ENCODE assay signal across 10 cellular contexts in the genomic region with DNA sequence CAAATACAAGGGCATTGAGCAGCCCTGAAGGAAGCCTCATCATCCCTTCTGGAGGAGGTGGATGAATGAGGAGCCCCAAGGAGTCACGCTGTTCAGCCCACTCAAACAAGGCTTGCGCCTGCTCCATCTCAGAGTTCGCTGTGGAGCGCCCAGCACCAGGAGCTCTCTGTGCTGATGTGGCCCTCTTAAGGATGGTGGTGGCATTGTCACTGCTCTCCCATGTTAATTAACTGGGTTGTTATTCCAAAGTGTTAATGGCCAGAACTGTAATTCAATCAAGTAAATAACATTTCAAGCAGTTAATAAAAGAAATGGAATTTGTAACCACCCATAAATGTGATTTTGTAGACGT.
A peak's percentile ranks its signal among the peaks of the same experiment; 100 is the strongest.
DNase-seq lines count a peak whose midpoint lies in the region; ATAC-seq and TF ChIP-seq lines count a peak whose summit lies in the region.
"Had no signal": no experiment of that assay in that cellular context is flagged by ENCODE, and none has a peak within 500 bp of the region (broad histone marks: within the 10 kb centered on the region; RNA-seq: fewer than 3 reads in every experiment).

No MANE protein-coding gene starts in this region.

- ATAC-seq in heart left ventricle (peak in 3 of 4 donors; percentile 68 to 78 (median 74)), GM21447 (IDR thresholded peaks at IDR 0.05; ENCODE audit: unreplicated experiment) (no peak), HG03469 (IDR thresholded peaks at IDR 0.05; ENCODE audit: unreplicated experiment) (no peak), gastroesophageal sphincter (no peak)
- ATAC-seq: activated T-cell treated with anti-CD3 and anti-CD28 coated beads, Interleukin-2, amount 50 U/mL, for 72 hours had no signal

- H3K27ac ChIP-seq in heart left ventricle: no peak overlapping the region
- no peak overlapping the region for H3K27ac ChIP-seq in smooth muscle cell (ENCODE audit: low read depth)
- H3K27ac ChIP-seq in gastroesophageal sphincter: no peak overlapping the region
- H3K27ac ChIP-seq: neutrophil had no signal

- H2AFZ ChIP-seq in smooth muscle cell (ENCODE audit: low read depth): no peak overlapping the region

- H3K4me3 ChIP-seq in heart left ventricle (no peak overlapping the region), smooth muscle cell (no peak overlapping the region), gastroesophageal sphincter (no peak overlapping the region)

- H3K9ac ChIP-seq in smooth muscle cell (ENCODE audit: low read depth): no peak overlapping the region

- 34 to 48% (median 43%) methylated on average over 5 of the region's 5 CpGs for WGBS in heart left ventricle, 4 donors
- WGBS in smooth muscle cell (ENCODE audit: low lambda C conversion rate): 38% methylated on average over 5 of the region's 5 CpGs
- WGBS in gastroesophageal sphincter (ENCODE audit: low coverage in 1 of 2), 2 donors: 40 to 66% methylated on average over 1 to 2 of the region's 5 CpGs

- no peak overlapping the region for H3K4me2 ChIP-seq in smooth muscle cell

- H3K27me3 ChIP-seq in heart left ventricle: peaks cover 0 to 2% (median 0%) of the 10 kb centered on the region in 9 donors
- H3K27me3 ChIP-seq in smooth muscle cell (ENCODE audit: low read depth): peaks cover 9% of the 10 kb centered on the region
- H3K27me3 ChIP-seq in gastroesophageal sphincter: no peaks in the 10 kb centered on the region
- H3K27me3 ChIP-seq: neutrophil had no signal

- TF ChIP-seq CTCF in heart left ventricle (IDR thresholded peaks at IDR 0.05) (peak in 11 of 12 donors; percentile 9 to 46 (median 28)), smooth muscle cell (IDR thresholded peaks at IDR 0.05; ENCODE audit: borderline replicate concordance, insufficient read depth, poor library complexity, severe bottlenecking) (peak; percentile 38), gastroesophageal sphincter (IDR thresholded peaks at IDR 0.05) (peak in 1 of 4 experiments; percentile 9)

- no peaks in the 10 kb centered on the region for H4K20me1 ChIP-seq in smooth muscle cell (ENCODE audit: low read depth)

- no peak for TF ChIP-seq EP300 in gastroesophageal sphincter (IDR thresholded peaks at IDR 0.05)

- H3K36me3 ChIP-seq in heart left ventricle (no peaks in the 10 kb centered on the region), smooth muscle cell (ENCODE audit: low read depth) (no peaks in the 10 kb centered on the region), gastroesophageal sphincter (no peaks in the 10 kb centered on the region)
- H3K36me3 ChIP-seq: neutrophil had no signal

- H3F3A ChIP-seq in smooth muscle cell (ENCODE audit: low read depth): no peaks in the 10 kb centered on the region

- H3K79me2 ChIP-seq in smooth muscle cell (ENCODE audit: low read depth): no peaks in the 10 kb centered on the region

- DNase-seq in NCI-H510A treated with DMSO at 0.1 percent for 48 hours (lab: John Stamatoyannopoulos, UW): peak; percentile 51
- no peak for DNase-seq in NCI-H510A (lab: John Stamatoyannopoulos, UW)
- DNase-seq in RKO (ENCODE audit: low spot score): peak; percentile 23
- DNase-seq in heart left ventricle: no peak
- DNase-seq in smooth muscle cell (lab: John Stamatoyannopoulos, UW; ENCODE audit: unreplicated experiment): no peak
- DNase-seq: activated T-cell treated with anti-CD3 and anti-CD28 coated beads, Interleukin-2, amount 50 U/mL, for 72 hours had no signal

- TF ChIP-seq POLR2A in heart left ventricle (IDR thresholded peaks at IDR 0.05): no peak
- no peak for TF ChIP-seq POLR2A in gastroesophageal sphincter (IDR thresholded peaks at IDR 0.05)

- H3K9me3 ChIP-seq in heart left ventricle (peaks cover 0 to 11% (median under 1%) of the 10 kb centered on the region in 12 donors), smooth muscle cell (replicated peaks; ENCODE audit: low read depth) (no peaks in the 10 kb centered on the region), gastroesophageal sphincter (peaks cover 0 to 9% (median 0%) of the 10 kb centered on the region in 3 donors)
- H3K9me3 ChIP-seq: neutrophil had no signal

- intact Hi-C loops in heart left ventricle (cut with DNase I): no loop called here

- H3K4me1 ChIP-seq in heart left ventricle: no peaks in the 10 kb centered on the region
- H3K4me1 ChIP-seq in smooth muscle cell (ENCODE audit: low read depth): no peaks in the 10 kb centered on the region
- no peaks in the 10 kb centered on the region for H3K4me1 ChIP-seq in gastroesophageal sphincter

Comparison
In these comparisons a context has a peak if more than half of its experiments do, and no peak if none do; other contexts are left out.
1. DNase-seq: peak in NCI-H510A treated with DMSO at 0.1 percent for 48 hours (single experiment) and RKO (single experiment); none in NCI-H510A (single experiment), heart left ventricle (0 of 5) and smooth muscle cell (single experiment).
2. ATAC-seq: peak in heart left ventricle (3 of 4); none in GM21447 (single experiment), HG03469 (single experiment) and gastroesophageal sphincter (single experiment).